Comparison of ENCODE assay signal across 15 cellular contexts in the genomic region with DNA sequence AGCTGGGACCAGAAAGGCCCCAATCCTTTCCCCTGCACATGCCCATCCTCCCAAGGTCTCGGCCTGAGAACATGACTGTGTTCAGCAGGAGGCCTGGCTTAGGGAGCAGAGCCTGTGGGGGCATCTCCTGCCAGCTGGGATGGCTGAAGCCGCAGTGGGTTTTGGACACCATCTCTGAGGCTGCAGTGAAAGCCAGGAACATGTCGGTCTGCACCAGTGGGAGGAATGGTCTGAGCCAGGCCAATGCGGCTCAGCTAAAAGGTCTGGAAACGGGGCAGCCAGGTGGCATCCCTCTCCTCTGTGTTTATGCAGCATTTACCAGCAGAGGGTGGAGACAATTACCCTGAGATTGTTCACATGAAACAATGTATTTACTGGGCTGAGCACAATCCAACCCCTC. TPM values are rescaled to one million over a fixed set of nuclear protein-coding genes. Genes with fewer than 3 reads are reported as not detected.
DNase-seq lines count a peak whose midpoint lies in the region; ATAC-seq and TF ChIP-seq lines count a peak whose summit lies in the region.
"Had no signal": no experiment of that assay in that cellular context is flagged by ENCODE, and none has a peak within 500 bp of the region (broad histone marks: within the 10 kb centered on the region; RNA-seq: fewer than 3 reads in every experiment).

No MANE protein-coding gene starts in this region.

- H3K27me3 Mint-ChIP-seq in natural killer cell (ENCODE audit: low read depth in 2 of 2) (peaks cover 0 to 3% of the 10 kb centered on the region in 2 donors), nephron (ENCODE audit: low read depth) (no peaks in the 10 kb centered on the region)
- peaks cover 11 to 12% of the 10 kb centered on the region in 2 donors for H3K27me3 Mint-ChIP-seq in natural killer cell treated with Interleukin-12 subunit alpha and Interleukin-12 subunit beta and Interleukin-15 and Interleukin-18, amount 100 ng/mL, for 72 hours

- ATAC-seq in natural killer cell (no peak), HG02759 (IDR thresholded peaks at IDR 0.05; ENCODE audit: unreplicated experiment) (no peak), GM18867 (IDR thresholded peaks at IDR 0.05; ENCODE audit: unreplicated experiment) (no peak), GM21717 (IDR thresholded peaks at IDR 0.05; ENCODE audit: unreplicated experiment) (no peak)
- ATAC-seq in natural killer cell treated with Interleukin-12 subunit alpha and Interleukin-12 subunit beta and Interleukin-15 and Interleukin-18, amount 100 ng/mL, for 72 hours: no peak
- ATAC-seq: Panc1, Right ventricle myocardium inferior had no signal

- intact Hi-C loops in natural killer cell (cut with micrococcal nuclease): no loop called here

- DNase-seq in natural killer cell: peak; percentile 14
- DNase-seq in natural killer cell treated with Interleukin-12 subunit alpha and Interleukin-12 subunit beta and Interleukin-15 and Interleukin-18, amount 100 ng/mL, for 72 hours (ENCODE audit: low spot score): no peak
- peak; percentile 73 for DNase-seq in cerebellum (ENCODE audit: low spot score)
- no peak for DNase-seq in DMS 273 treated with DMSO at 0.1 percent for 48 hours (lab: John Stamatoyannopoulos, UW)
- DNase-seq: GF-D8, MV-4-11, NCI-H1930, NCI-H2171 treated with DMSO at 0.1 percent for 48 hours, SK-N-SH had no signal

- H3K36me3 Mint-ChIP-seq in natural killer cell: no peaks in the 10 kb centered on the region
- H3K36me3 Mint-ChIP-seq in natural killer cell treated with Interleukin-12 subunit alpha and Interleukin-12 subunit beta and Interleukin-15 and Interleukin-18, amount 100 ng/mL, for 72 hours: no peaks in the 10 kb centered on the region
- H3K36me3 Mint-ChIP-seq in nephron (ENCODE audit: low read depth): peaks cover 60% of the 10 kb centered on the region

- H3K9me3 Mint-ChIP-seq in natural killer cell (no peaks in the 10 kb centered on the region), nephron (no peaks in the 10 kb centered on the region)
- H3K9me3 Mint-ChIP-seq in natural killer cell treated with Interleukin-12 subunit alpha and Interleukin-12 subunit beta and Interleukin-15 and Interleukin-18, amount 100 ng/mL, for 72 hours: no peaks in the 10 kb centered on the region

- no peak overlapping the region for H3K27ac Mint-ChIP-seq in natural killer cell
- H3K27ac Mint-ChIP-seq in natural killer cell treated with Interleukin-12 subunit alpha and Interleukin-12 subunit beta and Interleukin-15 and Interleukin-18, amount 100 ng/mL, for 72 hours: no peak overlapping the region
- peak overlapping the region in 2 of 3 experiments; percentile 20 to 57 for H3K27ac Mint-ChIP-seq in nephron

- H3K4me1 Mint-ChIP-seq in natural killer cell: no peaks in the 10 kb centered on the region
- H3K4me1 Mint-ChIP-seq in natural killer cell treated with Interleukin-12 subunit alpha and Interleukin-12 subunit beta and Interleukin-15 and Interleukin-18, amount 100 ng/mL, for 72 hours (ENCODE audit: low read depth in 2 of 2): no peaks in the 10 kb centered on the region
- H3K4me1 Mint-ChIP-seq in nephron: peaks cover 4% of the 10 kb centered on the region

- H3K4me3 Mint-ChIP-seq in natural killer cell: no peak overlapping the region
- no peak overlapping the region for H3K4me3 Mint-ChIP-seq in natural killer cell treated with Interleukin-12 subunit alpha and Interleukin-12 subunit beta and Interleukin-15 and Interleukin-18, amount 100 ng/mL, for 72 hours
- H3K4me3 Mint-ChIP-seq in nephron: no peak overlapping the region

- TF ChIP-seq CTCF in natural killer cell (IDR thresholded peaks at IDR 0.05) (no peak), nephron (IDR thresholded peaks at IDR 0.05; ENCODE audit: unreplicated experiment in 3 of 3) (no peak)

RNA-seq across cellular contexts. Expression of gene GPR161, which starts 44.6 kb away (rescaled TPM):
- not detected for total RNA-seq in natural killer cell
- total RNA-seq in natural killer cell treated with Interleukin-12 subunit alpha and Interleukin-12 subunit beta and Interleukin-15 and Interleukin-18, amount 100 ng/mL, for 72 hours: under 1 TPM; 0.05 to 0.42 TPM
- total RNA-seq in cerebellum: 59.3 TPM

Comparison
In these comparisons a context has a peak if more than half of its experiments do, and no peak if none do; other contexts are left out.
1. DNase-seq: peak in natural killer cell (single experiment) and cerebellum (single experiment); none in natural killer cell treated with Interleukin-12 subunit alpha and Interleukin-12 subunit beta and Interleukin-15 and Interleukin-18, amount 100 ng/mL, for 72 hours (single experiment) and DMS 273 treated with DMSO at 0.1 percent for 48 hours (single experiment).
2. H3K27ac Mint-ChIP-seq: peak in nephron (2 of 3); none in natural killer cell (0 of 2) and natural killer cell treated with Interleukin-12 subunit alpha and Interleukin-12 subunit beta and Interleukin-15 and Interleukin-18, amount 100 ng/mL, for 72 hours (0 of 2).
3. RNA of gene GPR161, which starts 44.6 kb away (total RNA-seq): 59.3 TPM in cerebellum (single experiment); 0.05 to 0.42 TPM in natural killer cell treated with Interleukin-12 subunit alpha and Interleukin-12 subunit beta and Interleukin-15 and Interleukin-18, amount 100 ng/mL, for 72 hours and not detected in natural killer cell; every median in the first group is over 10 times any median in the second.